In the genomic region with DNA sequence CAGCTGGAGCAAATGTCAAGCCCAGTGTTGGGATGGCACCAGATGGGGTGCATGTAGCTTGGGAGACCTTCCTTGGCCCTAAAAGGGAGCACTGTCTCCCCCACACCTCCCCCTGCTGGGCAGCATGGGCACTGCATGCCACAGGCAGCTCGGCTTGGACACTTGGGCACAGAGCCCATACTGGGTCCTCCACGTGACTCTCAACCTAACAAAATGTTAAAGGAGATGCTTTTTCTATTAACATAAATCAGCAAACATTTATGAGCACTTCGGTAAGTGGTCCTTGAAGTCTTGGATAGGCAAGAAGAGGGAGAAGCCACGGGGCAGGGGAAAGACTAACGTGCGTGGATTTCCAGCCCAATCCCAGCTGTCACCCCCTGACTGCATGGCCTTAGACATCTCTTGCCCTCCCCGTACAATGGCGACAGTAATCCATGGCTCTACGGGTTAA, we compare ENCODE assay signal across 8 cellular contexts. TPM values are rescaled to one million over a fixed set of nuclear protein-coding genes. Genes with fewer than 3 reads are reported as not detected.
DNase-seq lines count a peak whose midpoint lies in the region; ATAC-seq and TF ChIP-seq lines count a peak whose summit lies in the region.

No MANE protein-coding gene starts in this region.

- no peaks in the 10 kb centered on the region for H3K9me3 ChIP-seq in spleen

- no peak for TF ChIP-seq POLR2A in spleen (IDR thresholded peaks at IDR 0.05)

- H3K4me3 ChIP-seq in spleen: no peak overlapping the region

- peak; percentile 83 to 99 (median 95) for TF ChIP-seq CTCF in spleen (IDR thresholded peaks at IDR 0.05 in 8 of 11, conservative IDR thresholded peaks at IDR 0.05 in 3 of 11)

- POLR2A ChIA-PET in activated naive CD8-positive, alpha-beta T cell treated with anti-CD3 and anti-CD28 coated beads, Interleukin-2, amount 10 ng/mL, durations not matched to agents 7 days and 5 days (lab: Charles Lee): interaction anchor here (0.9 to 1.5 kb wide), 2 partner anchors 23 to 25 kb away, joined by 3 to 10 read pairs; no protein-coding TSS in a partner anchor

- no peak overlapping the region for H3K27ac Mint-ChIP-seq in activated naive CD8-positive, alpha-beta T cell treated with anti-CD3 and anti-CD28 coated beads, Interleukin-2, amount 10 ng/mL, durations not matched to agents 7 days and 5 days

- ATAC-seq in HG03432 (IDR thresholded peaks at IDR 0.05; ENCODE audit: unreplicated experiment) (peak; percentile 65), left ventricle myocardium superior (peak; percentile 73)
- peak; percentile 30 for ATAC-seq in activated naive CD8-positive, alpha-beta T cell treated with anti-CD3 and anti-CD28 coated beads, Interleukin-2, amount 10 ng/mL, durations not matched to agents 7 days and 5 days (ENCODE audit: low read depth)

- no peak overlapping the region for H3K27ac ChIP-seq in spleen

- intact Hi-C loops in left ventricle myocardium superior (cut with micrococcal nuclease) (no loop called here), spleen (cut with DNase I; ENCODE audit: low total_unique reads) (loop anchor here (5.0 kb wide), 1 partner anchor 183 kb away; no protein-coding TSS in a partner anchor)

- no peaks in the 10 kb centered on the region for H3K4me1 ChIP-seq in spleen

- DNase-seq in NCI-H524 (lab: John Stamatoyannopoulos, UW) (peak; percentile 14 to 74), NCI-H524 treated with DMSO at 0.1 percent for 48 hours (lab: John Stamatoyannopoulos, UW) (no peak), T follicular helper cell (ENCODE audit: low read depth) (peak; percentile 57), left ventricle myocardium superior (peak; percentile 75), spleen (peak; percentile 93), GF-D8 (lab: John Stamatoyannopoulos, UW) (no peak)
- DNase-seq in activated naive CD8-positive, alpha-beta T cell treated with anti-CD3 and anti-CD28 coated beads, Interleukin-2, amount 10 ng/mL, durations not matched to agents 7 days and 5 days: peak; percentile 81

- peaks cover 3% of the 10 kb centered on the region for H3K4me1 Mint-ChIP-seq in activated naive CD8-positive, alpha-beta T cell treated with anti-CD3 and anti-CD28 coated beads, Interleukin-2, amount 10 ng/mL, durations not matched to agents 7 days and 5 days

- WGBS in spleen, 5 donors: 63 to 68% (median 66%) methylated on average over 9 of the region's 9 CpGs

- no peaks in the 10 kb centered on the region for H3K9me3 Mint-ChIP-seq in activated naive CD8-positive, alpha-beta T cell treated with anti-CD3 and anti-CD28 coated beads, Interleukin-2, amount 10 ng/mL, durations not matched to agents 7 days and 5 days

- no peak overlapping the region for H3K4me3 Mint-ChIP-seq in activated naive CD8-positive, alpha-beta T cell treated with anti-CD3 and anti-CD28 coated beads, Interleukin-2, amount 10 ng/mL, durations not matched to agents 7 days and 5 days

- no peaks in the 10 kb centered on the region for H3K27me3 Mint-ChIP-seq in activated naive CD8-positive, alpha-beta T cell treated with anti-CD3 and anti-CD28 coated beads, Interleukin-2, amount 10 ng/mL, durations not matched to agents 7 days and 5 days

- H3K36me3 ChIP-seq in spleen: no peaks in the 10 kb centered on the region

- H3K27me3 ChIP-seq in spleen (replicated peaks in 1 of 7): peaks cover 0 to 5% (median 0%) of the 10 kb centered on the region in 7 donors

- H3K36me3 Mint-ChIP-seq in activated naive CD8-positive, alpha-beta T cell treated with anti-CD3 and anti-CD28 coated beads, Interleukin-2, amount 10 ng/mL, durations not matched to agents 7 days and 5 days: no peaks in the 10 kb centered on the region

RNA-seq across cellular contexts. Expression of gene MAPK9, which starts 23.9 kb away (rescaled TPM):
- total RNA-seq in activated naive CD8-positive, alpha-beta T cell treated with anti-CD3 and anti-CD28 coated beads, Interleukin-2, amount 10 ng/mL, durations not matched to agents 7 days and 5 days: 10 to 100 TPM; 45.0 to 46.0 TPM
- 46.5 TPM for total RNA-seq in left ventricle myocardium superior
- 10 to 100 TPM; 30.7 to 38.5 (median 33.4) TPM for total RNA-seq in spleen
- 10 to 100 TPM in 2 of 3 donors, 1 to 10 TPM in 1; 8.9 to 13.9 (median 10.3) TPM for polyA plus RNA-seq in spleen

RNA-seq across cellular contexts. Expression of gene GFPT2, which starts 37.3 kb away (rescaled TPM):
- total RNA-seq in activated naive CD8-positive, alpha-beta T cell treated with anti-CD3 and anti-CD28 coated beads, Interleukin-2, amount 10 ng/mL, durations not matched to agents 7 days and 5 days: 10 to 100 TPM in 1 of 2 experiments, 1 to 10 TPM in 1; 9.5 to 10.1 TPM
- total RNA-seq in left ventricle myocardium superior (15.3 TPM), spleen (1 to 10 TPM; 1.2 to 4.7 (median 2.0) TPM)
- 1 to 10 TPM; 1.2 to 1.5 (median 1.5) TPM for polyA plus RNA-seq in spleen

Comparison
In these comparisons a context has a peak if more than half of its experiments do, and no peak if none do; other contexts are left out.
1. DNase-seq: peak in NCI-H524 (2 of 2), T follicular helper cell (single experiment), activated naive CD8-positive, alpha-beta T cell treated with anti-CD3 and anti-CD28 coated beads, Interleukin-2, amount 10 ng/mL, durations not matched to agents 7 days and 5 days (single experiment), left ventricle myocardium superior (single experiment) and spleen (single experiment); none in NCI-H524 treated with DMSO at 0.1 percent for 48 hours (single experiment) and GF-D8 (single experiment).
2. Peak in every context shown above with its lines, with median percentiles within 50 percentile points of each other: ATAC-seq.